1 cellular context compared by ENCODE assay signal in genomic region chr19:55683449-55684261, GRCh38.
A peak's percentile ranks its signal among the peaks of the same experiment; 100 is the strongest.
TF ChIP-seq lines count a peak whose summit lies in the region.

No MANE protein-coding gene starts in this region.

TF ChIP-seq in HepG2, 621 proteins besides CTCF, POLR2A, EP300 and RAD21 (continued from another document and continues in another):
- TF ChIP-seq TFDP2 (CRISPR knock-in tag; IDR thresholded peaks at IDR 0.05) = no peak
- TF ChIP-seq ZNF543 (CRISPR knock-in tag; IDR thresholded peaks at IDR 0.05) = no peak
- TF ChIP-seq CENPX (CRISPR knock-in tag; IDR thresholded peaks at IDR 0.05) = no peak
- no peak for TF ChIP-seq MAFK (conservative IDR thresholded peaks at IDR 0.05 in 1 of 2, IDR thresholded peaks at IDR 0.05 in 1 of 2; ENCODE audit: low read length in 2 of 2)
- TF ChIP-seq HOMEZ (CRISPR knock-in tag; IDR thresholded peaks at IDR 0.05; ENCODE audit: low read depth) = no peak
- peak; percentile 50; the same call in 1 of the 2 replicates for TF ChIP-seq GMEB1 (CRISPR knock-in tag; IDR thresholded peaks at IDR 0.05; ENCODE audit: borderline replicate concordance)
- TF ChIP-seq SMC3 (IDR thresholded peaks at IDR 0.05; ENCODE audit: low read length) = no peak
- peak; percentile 81 for TF ChIP-seq SAP130 (CRISPR knock-in tag; IDR thresholded peaks at IDR 0.05; ENCODE audit: low read depth)
- no peak for TF ChIP-seq SP2 (CRISPR knock-in tag; IDR thresholded peaks at IDR 0.05)
- TF ChIP-seq LBX2 (CRISPR knock-in tag; IDR thresholded peaks at IDR 0.05; ENCODE audit: borderline replicate concordance) = no peak
- TF ChIP-seq ZNF782 (CRISPR knock-in tag; IDR thresholded peaks at IDR 0.05; ENCODE audit: borderline replicate concordance) = no peak
- TF ChIP-seq ZNF232 (CRISPR knock-in tag; IDR thresholded peaks at IDR 0.05; ENCODE audit: borderline replicate concordance) = peak; percentile 69; the same call in 1 of the 2 replicates
- no peak for TF ChIP-seq ZNF790 (CRISPR knock-in tag; IDR thresholded peaks at IDR 0.05; ENCODE audit: borderline replicate concordance)
- TF ChIP-seq ZXDC (CRISPR knock-in tag; IDR thresholded peaks at IDR 0.05) = no peak
- TF ChIP-seq ZNF598 (CRISPR knock-in tag; IDR thresholded peaks at IDR 0.05; ENCODE audit: borderline replicate concordance) = no peak
- no peak for TF ChIP-seq MIER2 (CRISPR knock-in tag; IDR thresholded peaks at IDR 0.05)
- no peak for TF ChIP-seq PATZ1 (CRISPR knock-in tag; IDR thresholded peaks at IDR 0.05)
- TF ChIP-seq THRA (CRISPR knock-in tag; IDR thresholded peaks at IDR 0.05; ENCODE audit: borderline replicate concordance) = no peak
- TF ChIP-seq ZNF430 (CRISPR knock-in tag; IDR thresholded peaks at IDR 0.05) = no peak
- peak; percentile 67; the same call in 1 of the 2 replicates for TF ChIP-seq ZSCAN21 (CRISPR knock-in tag; IDR thresholded peaks at IDR 0.05; ENCODE audit: borderline replicate concordance)
- no peak for TF ChIP-seq ZNF17 (CRISPR knock-in tag; IDR thresholded peaks at IDR 0.05)
- peak; percentile 63; the same call in 1 of the 2 replicates for TF ChIP-seq SOX5 (CRISPR knock-in tag; IDR thresholded peaks at IDR 0.05; ENCODE audit: borderline replicate concordance)
- no peak for TF ChIP-seq CAMTA2 (CRISPR knock-in tag; IDR thresholded peaks at IDR 0.05; ENCODE audit: borderline replicate concordance)
- no peak for TF ChIP-seq GABPB1 (CRISPR knock-in tag; IDR thresholded peaks at IDR 0.05)
- no peak for TF ChIP-seq HNRNPL (IDR thresholded peaks at IDR 0.05; ENCODE audit: low read depth, low read length)
- peak; percentile 41; the same call in 1 of the 2 replicates for TF ChIP-seq JUND (CRISPR knock-in tag; IDR thresholded peaks at IDR 0.05)
- TF ChIP-seq ZNF781 (CRISPR knock-in tag; IDR thresholded peaks at IDR 0.05; ENCODE audit: borderline replicate concordance, not compliant biosample characterization) = no peak
- no peak for TF ChIP-seq ZBTB33 (CRISPR knock-in tag; IDR thresholded peaks at IDR 0.05)
- TF ChIP-seq ADNP (CRISPR knock-in tag; IDR thresholded peaks at IDR 0.05) = peak; percentile 37; the same call in 1 of the 2 replicates
- no peak for TF ChIP-seq SNRNP70 (IDR thresholded peaks at IDR 0.05; ENCODE audit: low read depth, low read length)
- no peak for TF ChIP-seq SP140L (CRISPR knock-in tag; IDR thresholded peaks at IDR 0.05; ENCODE audit: borderline replicate concordance)
- peak; percentile 28; the same call in 1 of the 2 replicates for TF ChIP-seq ZNF574 (CRISPR knock-in tag; IDR thresholded peaks at IDR 0.05)
- no peak for TF ChIP-seq ZNF773 (CRISPR knock-in tag; IDR thresholded peaks at IDR 0.05; ENCODE audit: borderline replicate concordance)
- TF ChIP-seq TARDBP (CRISPR knock-in tag; IDR thresholded peaks at IDR 0.05) = peak; percentile 45; the same call in 1 of the 2 replicates
- TF ChIP-seq SATB2 (CRISPR knock-in tag; IDR thresholded peaks at IDR 0.05) = no peak
- peak; percentile 40; the same call in 1 of the 2 replicates for TF ChIP-seq SMAD3 (CRISPR knock-in tag; IDR thresholded peaks at IDR 0.05)
- TF ChIP-seq IRF9 (CRISPR knock-in tag; IDR thresholded peaks at IDR 0.05; ENCODE audit: borderline replicate concordance) = peak; percentile 28; the same call in 1 of the 2 replicates
- TF ChIP-seq PREB (CRISPR knock-in tag; IDR thresholded peaks at IDR 0.05) = no peak
- no peak for TF ChIP-seq BHLHE40 (IDR thresholded peaks at IDR 0.05; ENCODE audit: low read length)
